Comparison of ENCODE assay signal across 18 cellular contexts in the genomic region with DNA sequence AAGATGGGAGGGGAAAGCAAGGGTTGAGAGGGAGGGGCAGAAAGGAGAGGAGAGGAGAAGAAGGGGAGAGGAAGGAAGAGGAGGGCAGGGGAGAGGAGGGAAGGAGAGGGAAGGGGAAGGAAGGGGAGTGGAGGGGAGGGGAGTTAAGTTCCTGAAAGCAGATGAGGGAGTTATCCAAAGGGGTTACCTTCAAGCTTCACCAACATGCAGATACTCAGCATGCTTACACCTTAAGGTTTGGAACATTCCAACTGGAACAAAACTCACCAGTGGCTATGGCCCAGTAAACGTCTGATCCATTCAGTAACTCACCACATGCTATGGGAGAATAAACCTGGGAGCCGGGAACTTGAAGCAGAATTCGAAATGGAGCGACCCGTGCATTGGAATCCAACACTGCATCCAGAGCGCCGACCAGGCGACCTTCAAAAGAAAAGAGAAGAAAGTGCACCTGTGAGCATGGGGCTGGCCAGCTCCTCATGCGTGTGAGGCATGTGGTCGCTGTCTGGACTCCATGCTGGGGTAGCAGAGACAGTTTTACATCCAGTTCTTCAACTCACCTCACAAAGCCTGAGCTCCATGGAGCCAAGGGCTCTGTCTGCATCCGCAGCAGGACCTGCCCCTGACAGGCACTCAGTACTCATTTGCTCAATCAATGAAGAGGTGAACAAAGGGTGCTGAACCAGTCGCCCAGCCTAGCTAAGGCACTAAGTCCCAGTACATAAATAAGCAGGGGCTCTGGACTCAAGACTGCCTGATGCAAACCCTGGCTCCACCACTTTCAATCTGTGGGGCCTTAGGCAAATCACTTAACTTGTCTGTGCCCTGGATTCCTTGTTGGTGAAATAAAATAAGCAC.
DNase-seq lines count a peak whose midpoint lies in the region; ATAC-seq and TF ChIP-seq lines count a peak whose summit lies in the region.
"Had no signal": no experiment of that assay in that cellular context is flagged by ENCODE, and none has a peak within 500 bp of the region (broad histone marks: within the 10 kb centered on the region; RNA-seq: fewer than 3 reads in every experiment).

No MANE protein-coding gene starts in this region.

- no peak overlapping the region for H3K4me3 ChIP-seq in dorsolateral prefrontal cortex
- H3K4me3 ChIP-seq: HAP-1 had no signal

- no peak for TF ChIP-seq CTCF in dorsolateral prefrontal cortex (IDR thresholded peaks at IDR 0.05 in 54 of 56, conservative IDR thresholded peaks at IDR 0.05 in 2 of 56; ENCODE audit: low read depth in 1 of 56, partially characterized antibody in 56 of 56)

- no peak overlapping the region for H3K27ac ChIP-seq in dorsolateral prefrontal cortex
- H3K27ac ChIP-seq: C4-2B, KMS-11, RWPE1 had no signal

- H3K27me3 Mint-ChIP-seq in IgD-negative memory B cell (peaks cover 3% of the 10 kb centered on the region), memory B cell (peaks cover 2% of the 10 kb centered on the region)
- H3K27me3 Mint-ChIP-seq in stimulated activated memory B cell treated with anti-CD40 and anti-IgM and Interleukin-4, amounts not matched to agents 10 μg/mL and 1 μg/mL and 100 μg/mL, for 72 hours = no peaks in the 10 kb centered on the region

- H3K4me3 Mint-ChIP-seq in IgD-negative memory B cell (peak overlapping the region in 2 of 4 donors; percentile 35 to 49), memory B cell (peak overlapping the region; percentile 65)
- peak overlapping the region; percentile 78 for H3K4me3 Mint-ChIP-seq in stimulated activated memory B cell treated with anti-CD40 and anti-IgM and Interleukin-4, amounts not matched to agents 10 μg/mL and 1 μg/mL and 100 μg/mL, for 72 hours
- H3K4me3 Mint-ChIP-seq: T-cell had no signal

- H3K27me3 ChIP-seq in dorsolateral prefrontal cortex = no peaks in the 10 kb centered on the region

- H3K36me3 Mint-ChIP-seq in IgD-negative memory B cell (peaks cover 6% of the 10 kb centered on the region), memory B cell (no peaks in the 10 kb centered on the region)
- H3K36me3 Mint-ChIP-seq in stimulated activated memory B cell treated with anti-CD40 and anti-IgM and Interleukin-4, amounts not matched to agents 10 μg/mL and 1 μg/mL and 100 μg/mL, for 72 hours = peaks cover 8% of the 10 kb centered on the region
- H3K36me3 Mint-ChIP-seq: T-cell had no signal

- peak; percentile 72 for ATAC-seq in memory B cell (ENCODE audit: low read depth)
- peak; percentile 66 for ATAC-seq in stimulated activated memory B cell treated with anti-CD40 and anti-IgM and Interleukin-4, amounts not matched to agents 10 μg/mL and 1 μg/mL and 100 μg/mL, for 72 hours
- ATAC-seq in HG02840 (IDR thresholded peaks at IDR 0.05; ENCODE audit: low FRiP score, unreplicated experiment) = no peak
- ATAC-seq: SK-N-SH treated with all-trans-retinoic acid at 6 μM for 48 hours, T-cell had no signal

- peak; percentile 17 for DNase-seq in RPMI8226
- peak in 1 of 2 donors; percentile 7 for DNase-seq in memory B cell (ENCODE audit: low spot score in 2 of 2)
- no peak for DNase-seq in dorsolateral prefrontal cortex
- DNase-seq in germinal center (ENCODE audit: low spot score) = no peak
- DNase-seq: NCI-H1105, NCI-H1694, NCI-H2081 treated with DMSO at 0.1 percent for 48 hours, OCI-M1, SIG-M5, T-cell had no signal

- H3K9me3 Mint-ChIP-seq in IgD-negative memory B cell = peaks cover 0 to 3% (median 0%) of the 10 kb centered on the region in 3 donors
- H3K9me3 Mint-ChIP-seq in memory B cell = no peaks in the 10 kb centered on the region
- no peaks in the 10 kb centered on the region for H3K9me3 Mint-ChIP-seq in stimulated activated memory B cell treated with anti-CD40 and anti-IgM and Interleukin-4, amounts not matched to agents 10 μg/mL and 1 μg/mL and 100 μg/mL, for 72 hours
- H3K9me3 Mint-ChIP-seq: T-cell had no signal

- H3K27ac Mint-ChIP-seq in IgD-negative memory B cell (peak overlapping the region in 2 of 3 donors; percentile 35 to 51), memory B cell (peak overlapping the region; percentile 80)
- H3K27ac Mint-ChIP-seq in stimulated activated memory B cell treated with anti-CD40 and anti-IgM and Interleukin-4, amounts not matched to agents 10 μg/mL and 1 μg/mL and 100 μg/mL, for 72 hours = peak overlapping the region; percentile 99
- H3K27ac Mint-ChIP-seq: T-cell had no signal

- intact Hi-C loops in dorsolateral prefrontal cortex (cut with DNase I) = no loop called here

- H3K4me1 Mint-ChIP-seq in IgD-negative memory B cell = peaks cover 0 to 13% (median 9%) of the 10 kb centered on the region in 3 donors
- H3K4me1 Mint-ChIP-seq in memory B cell = peaks cover 21% of the 10 kb centered on the region
- H3K4me1 Mint-ChIP-seq in stimulated activated memory B cell treated with anti-CD40 and anti-IgM and Interleukin-4, amounts not matched to agents 10 μg/mL and 1 μg/mL and 100 μg/mL, for 72 hours = peaks cover 82% of the 10 kb centered on the region

Comparison
In these comparisons a context has a peak if more than half of its experiments do, and no peak if none do; other contexts are left out.
1. H3K27ac Mint-ChIP-seq: peak in every context shown above with its lines; median percentile 99 in stimulated activated memory B cell treated with anti-CD40 and anti-IgM and Interleukin-4, amounts not matched to agents 10 μg/mL and 1 μg/mL and 100 μg/mL, for 72 hours; 80 in memory B cell; 43 in IgD-negative memory B cell.